11 cellular contexts compared by ENCODE assay signal in genomic region chr3:50620420-50620819, GRCh38. TPM values are rescaled to one million over a fixed set of nuclear protein-coding genes. Genes with fewer than 3 reads are reported as not detected.
DNase-seq lines count a peak whose midpoint lies in the region; ATAC-seq and TF ChIP-seq lines count a peak whose summit lies in the region.
"Had no signal": no experiment of that assay in that cellular context is flagged by ENCODE, and none has a peak within 500 bp of the region (broad histone marks: within the 10 kb centered on the region; RNA-seq: fewer than 3 reads in every experiment).

No MANE protein-coding gene starts in this region.

- TF ChIP-seq EP300 in gastroesophageal sphincter (IDR thresholded peaks at IDR 0.05) = no peak

- no peaks in the 10 kb centered on the region for H4K20me1 ChIP-seq in hepatocyte (ENCODE audit: insufficient read depth, poor library complexity, severe bottlenecking)

- DNase-seq in activated CD4-positive, alpha-beta T cell treated with anti-CD3 and anti-CD28 coated beads for 36 hours = peak; percentile 25
- DNase-seq in activated CD4-positive, alpha-beta T cell treated with anti-CD3 and anti-CD28 coated beads, Interleukin-2, amount 50 U/mL, for 4 hours = no peak
- DNase-seq in Peyer's patch = no peak
- no peak for DNase-seq in dorsolateral prefrontal cortex
- no peak for DNase-seq in HK-2 (ENCODE audit: unreplicated experiment)
- no peak for DNase-seq in hepatocyte (ENCODE audit: low spot score)
- DNase-seq: right lobe of liver, testis had no signal

- H3K27me3 ChIP-seq in Peyer's patch = no peaks in the 10 kb centered on the region
- no peaks in the 10 kb centered on the region for H3K27me3 ChIP-seq in dorsolateral prefrontal cortex
- H3K27me3 ChIP-seq in skeletal muscle satellite cell (ENCODE audit: control insufficient read depth, insufficient read depth, low read length) = no peaks in the 10 kb centered on the region
- H3K27me3 ChIP-seq in gastroesophageal sphincter = no peaks in the 10 kb centered on the region
- no peaks in the 10 kb centered on the region for H3K27me3 ChIP-seq in hepatocyte
- H3K27me3 ChIP-seq: right lobe of liver, testis had no signal

- H3K9me2 ChIP-seq in hepatocyte (replicated peaks; ENCODE audit: insufficient read depth) = no peaks in the 10 kb centered on the region

- H3K9ac ChIP-seq in skeletal muscle satellite cell (ENCODE audit: low read depth, low read length) = no peak overlapping the region

- TF ChIP-seq POLR2A in Peyer's patch (IDR thresholded peaks at IDR 0.05) (no peak), gastroesophageal sphincter (IDR thresholded peaks at IDR 0.05) (no peak)

- H3K27me3 Mint-ChIP-seq in activated CD4-positive, alpha-beta T cell treated with anti-CD3 and anti-CD28 coated beads for 36 hours = no peaks in the 10 kb centered on the region

- TF ChIP-seq CTCF in Peyer's patch (IDR thresholded peaks at IDR 0.05) (no peak), dorsolateral prefrontal cortex (IDR thresholded peaks at IDR 0.05 in 54 of 56, conservative IDR thresholded peaks at IDR 0.05 in 2 of 56; ENCODE audit: low read depth in 1 of 56, partially characterized antibody in 56 of 56) (peak in 1 of 56 donors; percentile 7), gastroesophageal sphincter (IDR thresholded peaks at IDR 0.05) (no peak), hepatocyte (IDR thresholded peaks at IDR 0.05; ENCODE audit: poor library complexity) (no peak)

- no peaks in the 10 kb centered on the region for H3K9me3 ChIP-seq in Peyer's patch
- no peaks in the 10 kb centered on the region for H3K9me3 ChIP-seq in skeletal muscle satellite cell (replicated peaks; ENCODE audit: low read length)
- H3K9me3 ChIP-seq in gastroesophageal sphincter = no peaks in the 10 kb centered on the region
- no peaks in the 10 kb centered on the region for H3K9me3 ChIP-seq in hepatocyte (ENCODE audit: low read depth)
- H3K9me3 ChIP-seq: right lobe of liver, testis had no signal

- H3K79me2 ChIP-seq in hepatocyte = peaks cover 38% of the 10 kb centered on the region

- peak overlapping the region; percentile 80 for H3K27ac Mint-ChIP-seq in activated CD4-positive, alpha-beta T cell treated with anti-CD3 and anti-CD28 coated beads for 36 hours

- H3K36me3 Mint-ChIP-seq in activated CD4-positive, alpha-beta T cell treated with anti-CD3 and anti-CD28 coated beads for 36 hours (ENCODE audit: low read depth) = peaks cover 63% of the 10 kb centered on the region

- whole genome bisulfite sequencing in gastroesophageal sphincter (ENCODE audit: low coverage in 1 of 2), 2 donors = no CpG with 5 or more reads among the region's 1 CpG
- 100% methylated on average over 1 of the region's 1 CpG for whole genome bisulfite sequencing in hepatocyte (ENCODE audit: low lambda C conversion rate, missing lambda C conversion rate)

- peaks cover 80% of the 10 kb centered on the region for H3K4me1 Mint-ChIP-seq in activated CD4-positive, alpha-beta T cell treated with anti-CD3 and anti-CD28 coated beads for 36 hours

- no peak overlapping the region for H2AFZ ChIP-seq in hepatocyte

- H3K4me1 ChIP-seq in Peyer's patch (peaks cover 0 to 48% (median 23%) of the 10 kb centered on the region in 4 donors), skeletal muscle satellite cell (ENCODE audit: control insufficient read depth, insufficient read depth, low read length) (peaks cover 62% of the 10 kb centered on the region), gastroesophageal sphincter (peaks cover 0 to 80% (median 8%) of the 10 kb centered on the region in 3 donors), hepatocyte (ENCODE audit: insufficient read depth) (peaks cover 17% of the 10 kb centered on the region)

- H3K27ac ChIP-seq in Peyer's patch = peak overlapping the region in 3 of 4 donors; percentile 2 to 73 (median 5)
- H3K27ac ChIP-seq in dorsolateral prefrontal cortex = peak overlapping the region in 38 of 59 donors; percentile 7 to 80 (median 52)
- peak overlapping the region in 1 of 4 donors; percentile 38 for H3K27ac ChIP-seq in gastroesophageal sphincter
- no peak overlapping the region for H3K27ac ChIP-seq in hepatocyte
- H3K27ac ChIP-seq: 22Rv1, testis had no signal

- CTCF ChIA-PET in activated CD4-positive, alpha-beta T cell treated with anti-CD3 and anti-CD28 coated beads for 36 hours (lab: Charles Lee) = interaction anchor here (0.6 to 25.3 kb wide), 5 partner anchors 13 to 814 kb away, joined by 3 to 647 read pairs (median 3); partner anchors contain the start of genes C3orf18 and HEMK1

- peak overlapping the region; percentile 40 for H3K4me2 ChIP-seq in skeletal muscle satellite cell (ENCODE audit: low read length)
- H3K4me2 ChIP-seq in hepatocyte = no peak overlapping the region

- H3K4me3 ChIP-seq in Peyer's patch (no peak overlapping the region), dorsolateral prefrontal cortex (no peak overlapping the region), skeletal muscle satellite cell (ENCODE audit: low read length) (peak overlapping the region; percentile 18), gastroesophageal sphincter (no peak overlapping the region), hepatocyte (no peak overlapping the region)
- H3K4me3 ChIP-seq: right lobe of liver, testis had no signal

- H3K36me3 ChIP-seq in Peyer's patch (no peaks in the 10 kb centered on the region), skeletal muscle satellite cell (ENCODE audit: insufficient read depth, low read length) (peaks cover 6% of the 10 kb centered on the region), gastroesophageal sphincter (peaks cover 0 to 12% of the 10 kb centered on the region in 2 donors), hepatocyte (replicated peaks; ENCODE audit: insufficient read depth, low read depth) (no peaks in the 10 kb centered on the region)
- H3K36me3 ChIP-seq: right lobe of liver had no signal

- intact Hi-C loops in activated CD4-positive, alpha-beta T cell treated with anti-CD3 and anti-CD28 coated beads for 36 hours (cut with DNase I, micrococcal nuclease) = no loop called here
- intact Hi-C loops in dorsolateral prefrontal cortex (cut with DNase I) = no loop called here

- no peaks in the 10 kb centered on the region for H3K9me3 Mint-ChIP-seq in activated CD4-positive, alpha-beta T cell treated with anti-CD3 and anti-CD28 coated beads for 36 hours (ENCODE audit: low read depth)

- POLR2A ChIA-PET in activated CD4-positive, alpha-beta T cell treated with anti-CD3 and anti-CD28 coated beads for 36 hours (lab: Charles Lee) = interaction anchor here (0.7 to 13.7 kb wide), 3 partner anchors 9 to 135 kb away, joined by 3 to 267 read pairs (median 3); partner anchors contain the start of genes C3orf18, CISH and HEMK1

- no peak for ATAC-seq in activated CD4-positive, alpha-beta T cell treated with anti-CD3 and anti-CD28 coated beads for 36 hours
- ATAC-seq in gastroesophageal sphincter = no peak

- H3K4me3 Mint-ChIP-seq in activated CD4-positive, alpha-beta T cell treated with anti-CD3 and anti-CD28 coated beads for 36 hours = peak overlapping the region; percentile 96

RNA-seq across cellular contexts. Expression of gene MAPKAPK3, which starts 3.5 kb away (rescaled TPM):
- 100 to 1,000 TPM; 178 to 218 TPM for total RNA-seq in activated CD4-positive, alpha-beta T cell treated with anti-CD3 and anti-CD28 coated beads for 36 hours
- total RNA-seq in Peyer's patch (10 to 100 TPM; 25.6 to 44.0 (median 30.0) TPM), dorsolateral prefrontal cortex (10 to 100 TPM in 107 of 120 experiments, 1 to 10 TPM in 13; 6.3 to 30.7 (median 13.1) TPM), gastroesophageal sphincter (10 to 100 TPM; 18.7 to 30.2 (median 22.4) TPM), hepatocyte (40.5 and 43.0 TPM in 2 replicates)
- 107 and 123 TPM in 2 replicates for total RNA-seq in skeletal muscle satellite cell (2012; rRNA removed)
- 40.9 and 43.1 TPM in 2 replicates for polyA plus RNA-seq in hepatocyte

RNA-seq across cellular contexts. Expression of gene CISH, which starts 8.8 kb away (rescaled TPM):
- total RNA-seq in activated CD4-positive, alpha-beta T cell treated with anti-CD3 and anti-CD28 coated beads for 36 hours = 100 to 1,000 TPM; 265 to 269 TPM
- total RNA-seq in Peyer's patch = 10 to 100 TPM in 3 of 4 donors, 1 to 10 TPM in 1; 9.7 to 13.5 (median 10.9) TPM
- total RNA-seq in dorsolateral prefrontal cortex = 1 to 10 TPM in 67 of 120 experiments, under 1 TPM in 53; 0.15 to 7.8 (median 1.1) TPM
- total RNA-seq in skeletal muscle satellite cell (2012; rRNA removed) = 0.44 and 0.76 TPM in 2 replicates
- total RNA-seq in gastroesophageal sphincter = 1 to 10 TPM in 3 of 4 donors, under 1 TPM in 1; 0.99 to 9.3 (median 3.6) TPM
- 4.0 and 5.9 TPM in 2 replicates for total RNA-seq in hepatocyte
- polyA plus RNA-seq in hepatocyte = 9.0 and 15.3 TPM in 2 replicates

RNA-seq across cellular contexts. Expression of gene HEMK1, which starts 51.1 kb away (rescaled TPM):
- total RNA-seq in activated CD4-positive, alpha-beta T cell treated with anti-CD3 and anti-CD28 coated beads for 36 hours = 10 to 100 TPM; 61.6 to 77.7 TPM
- 10 to 100 TPM in 3 of 4 donors, 1 to 10 TPM in 1; 8.6 to 15.3 (median 12.5) TPM for total RNA-seq in Peyer's patch
- total RNA-seq in dorsolateral prefrontal cortex = 10 to 100 TPM in 115 of 120 experiments, 1 to 10 TPM in 5; 8.6 to 22.8 (median 14.2) TPM
- total RNA-seq in skeletal muscle satellite cell (2012; rRNA removed) = 9.6 and 9.9 TPM in 2 replicates
- total RNA-seq in gastroesophageal sphincter = 10 to 100 TPM in 3 of 4 donors, 1 to 10 TPM in 1; 6.4 to 11.7 (median 11.4) TPM
- total RNA-seq in hepatocyte = 18.5 and 18.6 TPM in 2 replicates
- 21.8 and 27.2 TPM in 2 replicates for polyA plus RNA-seq in hepatocyte

RNA-seq across cellular contexts. Expression of gene C3orf18, which starts 52.9 kb away (rescaled TPM):
- 10 to 100 TPM; 31.7 to 31.9 TPM for total RNA-seq in activated CD4-positive, alpha-beta T cell treated with anti-CD3 and anti-CD28 coated beads for 36 hours
- total RNA-seq in Peyer's patch (10 to 100 TPM in 1 of 4 donors, 1 to 10 TPM in 2, not detected in 1; 1.1 to 26.4 (median 3.2) TPM), dorsolateral prefrontal cortex (10 to 100 TPM; 22.0 to 50.0 (median 37.9) TPM), gastroesophageal sphincter (10 to 100 TPM in 3 of 4 donors, 1 to 10 TPM in 1; 9.7 to 42.8 (median 25.3) TPM), hepatocyte (4.7 and 5.6 TPM in 2 replicates)
- 6.8 and 7.6 TPM in 2 replicates for total RNA-seq in skeletal muscle satellite cell (2012; rRNA removed)
- 2.9 and 6.1 TPM in 2 replicates for polyA plus RNA-seq in hepatocyte

RNA-seq across cellular contexts. Expression of gene DOCK3, which starts 54.3 kb away (rescaled TPM):
- 1 to 10 TPM; 2.5 to 2.6 TPM for total RNA-seq in activated CD4-positive, alpha-beta T cell treated with anti-CD3 and anti-CD28 coated beads for 36 hours
- total RNA-seq in Peyer's patch (under 1 TPM in 3 of 4 donors, not detected in 1; 0.28 to 0.83 (median 0.40) TPM), dorsolateral prefrontal cortex (100 to 1,000 TPM in 74 of 120 experiments, 10 to 100 TPM in 46; 58.3 to 141 (median 105) TPM), gastroesophageal sphincter (10 to 100 TPM in 1 of 4 donors, 1 to 10 TPM in 3; 5.5 to 10.0 (median 8.7) TPM), hepatocyte (0.77 and 0.88 TPM in 2 replicates)
- 0.25 and 0.66 TPM in 2 replicates for total RNA-seq in skeletal muscle satellite cell (2012; rRNA removed)
- 1.6 and 1.9 TPM in 2 replicates for polyA plus RNA-seq in hepatocyte

Comparison
In these comparisons a context has a peak if more than half of its experiments do, and no peak if none do; other contexts are left out.
1. RNA of gene CISH, which starts 8.8 kb away (total RNA-seq): 265 to 269 TPM in activated CD4-positive, alpha-beta T cell treated with anti-CD3 and anti-CD28 coated beads for 36 hours; 9.7 to 13.5 TPM in Peyer's patch, 4.0 to 5.9 TPM in hepatocyte, 0.99 to 9.3 TPM in gastroesophageal sphincter and 0.15 to 7.8 TPM in dorsolateral prefrontal cortex; every median in the first group is over 10 times any median in the second.